In genomic region chr2:230412369-230412706, GRCh38 we compare ENCODE assay signal across 8 cellular contexts. TPM values are rescaled to one million over a fixed set of nuclear protein-coding genes. Genes with fewer than 3 reads are reported as not detected.
DNase-seq lines count a peak whose midpoint lies in the region; ATAC-seq and TF ChIP-seq lines count a peak whose summit lies in the region.

No MANE protein-coding gene starts in this region.

- peak overlapping the region; percentile 67 for H3K27ac Mint-ChIP-seq in activated naive CD4-positive, alpha-beta T cell treated with anti-CD3 and anti-CD28 coated beads for 36 hours
- peak overlapping the region; percentile 98 for H3K27ac Mint-ChIP-seq in activated naive CD8-positive, alpha-beta T cell

- H3K9ac ChIP-seq in liver (ENCODE audit: low read depth in 1 of 2, low read length in 2 of 2), result peak overlapping the region; percentile 87 to 88

- H3K9me3 Mint-ChIP-seq in activated naive CD4-positive, alpha-beta T cell treated with anti-CD3 and anti-CD28 coated beads for 36 hours, result no peaks in the 10 kb centered on the region
- no peaks in the 10 kb centered on the region for H3K9me3 Mint-ChIP-seq in activated naive CD8-positive, alpha-beta T cell (ENCODE audit: low read depth)

- CTCF ChIA-PET in activated naive CD4-positive, alpha-beta T cell treated with anti-CD3 and anti-CD28 coated beads for 36 hours (lab: Charles Lee), result interaction anchor here (0.8 kb wide), 1 partner anchor 386 kb away, joined by 3 read pairs; no protein-coding TSS in a partner anchor

- H3K9me3 ChIP-seq in liver (ENCODE audit: control insufficient read depth in 4 of 4, low read length in 3 of 4) (no peaks in the 10 kb centered on the region), transverse colon (no peaks in the 10 kb centered on the region)

- peaks cover 6 to 25% (median 14%) of the 10 kb centered on the region in 4 donors for H3K4me1 ChIP-seq in liver (ENCODE audit: control insufficient read depth in 4 of 4, insufficient read depth in 4 of 4, low read length in 3 of 4)
- peaks cover 7 to 35% (median 16%) of the 10 kb centered on the region in 4 donors for H3K4me1 ChIP-seq in transverse colon

- ATAC-seq in HG02970 (IDR thresholded peaks at IDR 0.05; ENCODE audit: low FRiP score, unreplicated experiment), result no peak

- intact Hi-C loops in activated naive CD4-positive, alpha-beta T cell treated with anti-CD3 and anti-CD28 coated beads for 36 hours (cut with micrococcal nuclease), result loop anchor here (5.0 to 10.0 kb wide), 3 partner anchors 300 to 1052 kb away; partner anchors contain the start of genes CAB39 and NCL
- intact Hi-C loops in transverse colon (cut with DNase I; ENCODE audit: low total_unique reads), result no loop called here

- H3K4me3 ChIP-seq in liver (ENCODE audit: low read depth in 1 of 3, low read length in 3 of 3) (peak overlapping the region; percentile 55 to 87 (median 67)), transverse colon (peak overlapping the region; percentile 44 to 69 (median 60))

- H3K27me3 ChIP-seq in liver (ENCODE audit: control insufficient read depth in 4 of 4, insufficient read depth in 4 of 4, low read length in 3 of 4) (no peaks in the 10 kb centered on the region), transverse colon (no peaks in the 10 kb centered on the region)

- TF ChIP-seq EP300 in transverse colon (IDR thresholded peaks at IDR 0.05; ENCODE audit: low read depth), result no peak

- H3K27me3 Mint-ChIP-seq in activated naive CD4-positive, alpha-beta T cell treated with anti-CD3 and anti-CD28 coated beads for 36 hours (ENCODE audit: low read depth), result no peaks in the 10 kb centered on the region
- H3K27me3 Mint-ChIP-seq in activated naive CD8-positive, alpha-beta T cell, result no peaks in the 10 kb centered on the region

- TF ChIP-seq POLR2A in transverse colon (IDR thresholded peaks at IDR 0.05), result no peak

- peaks cover 7% of the 10 kb centered on the region for H3K36me3 Mint-ChIP-seq in activated naive CD4-positive, alpha-beta T cell treated with anti-CD3 and anti-CD28 coated beads for 36 hours (ENCODE audit: low read depth)
- no peaks in the 10 kb centered on the region for H3K36me3 Mint-ChIP-seq in activated naive CD8-positive, alpha-beta T cell

- TF ChIP-seq CTCF in liver (IDR thresholded peaks at IDR 0.05; ENCODE audit: low read depth, low read length, missing input control), result no peak
- TF ChIP-seq CTCF in transverse colon (IDR thresholded peaks at IDR 0.05), result no peak

- 39% methylated on average over 3 of the region's 3 CpGs for WGBS in liver
- 86 to 100% methylated on average over 1 to 3 of the region's 3 CpGs for WGBS in transverse colon (ENCODE audit: low coverage in 1 of 2), 2 donors

- DNase-seq in activated naive CD4-positive, alpha-beta T cell treated with anti-CD3 and anti-CD28 coated beads for 36 hours, result no peak
- no peak for DNase-seq in activated naive CD4-positive, alpha-beta T cell treated with Interleukin-2 at 50 U/mL for 16 hours
- no peak for DNase-seq in transverse colon
- DNase-seq in NCI-H2029 treated with DMSO at 0.1 percent for 48 hours (lab: John Stamatoyannopoulos, UW), result no peak
- DNase-seq in dedifferentiated amniotic fluid mesenchymal stem cell (ENCODE audit: extremely low spot score), result no peak

- H3K4me3 Mint-ChIP-seq in activated naive CD4-positive, alpha-beta T cell treated with anti-CD3 and anti-CD28 coated beads for 36 hours, result peak overlapping the region; percentile 90
- H3K4me3 Mint-ChIP-seq in activated naive CD8-positive, alpha-beta T cell, result peak overlapping the region; percentile 98

- in situ Hi-C loops in transverse colon (cut with MboI; ENCODE audit: low pct_ligation_motif_present in 1 of 4, low pct_unique_long_range_greater_than_20kb in 1 of 4, low sequenced_read_pairs in 3 of 4), result no loop called here

- no peak for TF ChIP-seq RAD21 in liver (IDR thresholded peaks at IDR 0.05)

- H3K4me1 Mint-ChIP-seq in activated naive CD4-positive, alpha-beta T cell treated with anti-CD3 and anti-CD28 coated beads for 36 hours (ENCODE audit: low read depth), result peaks cover 72% of the 10 kb centered on the region
- peaks cover 81% of the 10 kb centered on the region for H3K4me1 Mint-ChIP-seq in activated naive CD8-positive, alpha-beta T cell (ENCODE audit: low read depth)

- H3K36me3 ChIP-seq in liver (ENCODE audit: control insufficient read depth in 4 of 4, insufficient read depth in 3 of 4, low read depth in 1 of 4, low read length in 3 of 4) (no peaks in the 10 kb centered on the region), transverse colon (no peaks in the 10 kb centered on the region)

- H3K27ac ChIP-seq in liver (ENCODE audit: low read depth in 1 of 2, low read length in 2 of 2), result peak overlapping the region; percentile 89 to 96
- peak overlapping the region; percentile 89 to 95 (median 90) for H3K27ac ChIP-seq in transverse colon

TF ChIP-seq in liver, 16 proteins besides CTCF, POLR2A, EP300 and RAD21:
- TF ChIP-seq MAX (IDR thresholded peaks at IDR 0.05), result no peak
- no peak for TF ChIP-seq SP1 (IDR thresholded peaks at IDR 0.05)
- TF ChIP-seq HNF4G (IDR thresholded peaks at IDR 0.05), result no peak
- no peak for TF ChIP-seq FOXA1 (IDR thresholded peaks at IDR 0.05)
- TF ChIP-seq RXRA (IDR thresholded peaks at IDR 0.05), result no peak
- TF ChIP-seq HNF4A (conservative IDR thresholded peaks at IDR 0.05), result no peak
- TF ChIP-seq FOXA2 (IDR thresholded peaks at IDR 0.05), result no peak
- no peak for TF ChIP-seq GABPA (IDR thresholded peaks at IDR 0.05 in 1 of 2, conservative IDR thresholded peaks at IDR 0.05 in 1 of 2)
- no peak for TF ChIP-seq NR2F2 (IDR thresholded peaks at IDR 0.05)
- TF ChIP-seq REST (IDR thresholded peaks at IDR 0.05), result no peak
- TF ChIP-seq ATF3 (IDR thresholded peaks at IDR 0.05), result no peak

RNA-seq across cellular contexts. Expression of gene SP100, which starts 3.7 kb away (rescaled TPM):
- total RNA-seq in activated naive CD4-positive, alpha-beta T cell treated with anti-CD3 and anti-CD28 coated beads for 36 hours, result 100 to 1,000 TPM; 145 to 151 TPM
- total RNA-seq in liver (10 to 100 TPM; 29.0 to 37.1 TPM), transverse colon (100 to 1,000 TPM in 2 of 4 donors, 10 to 100 TPM in 2; 44.6 to 252 (median 99.7) TPM)
- polyA plus RNA-seq in liver, result 10 to 100 TPM; 21.9 to 45.5 TPM
